ENCODE assay signal across 21 cellular contexts in the genomic region with DNA sequence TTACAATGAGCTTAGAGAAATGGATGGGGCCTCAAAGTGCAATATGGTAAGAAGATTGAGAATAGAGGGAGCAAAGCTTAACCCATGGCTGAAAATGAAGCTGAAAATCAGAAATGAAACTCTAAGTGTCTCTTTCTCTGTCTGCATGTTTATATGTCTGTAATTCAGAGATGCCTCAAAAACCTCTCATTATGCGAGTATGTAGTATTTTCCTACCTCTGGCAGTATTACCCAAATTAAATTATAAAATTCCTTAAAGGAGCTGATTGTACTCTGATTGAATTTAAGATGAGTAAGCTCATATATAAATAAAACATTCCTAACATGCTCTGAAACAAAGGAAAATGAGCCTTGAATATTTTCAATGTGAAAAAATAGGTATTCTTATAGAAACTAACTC. TPM values are rescaled to one million over a fixed set of nuclear protein-coding genes. Genes with fewer than 3 reads are reported as not detected.
DNase-seq lines count a peak whose midpoint lies in the region; ATAC-seq and TF ChIP-seq lines count a peak whose summit lies in the region.
"Had no signal": no experiment of that assay in that cellular context is flagged by ENCODE, and none has a peak within 500 bp of the region (broad histone marks: within the 10 kb centered on the region; RNA-seq: fewer than 3 reads in every experiment).

No MANE protein-coding gene starts in this region.

- H3K36me3 ChIP-seq in SK-N-SH (replicated peaks in 1 of 2; ENCODE audit: control insufficient read depth in 1 of 2, insufficient read depth in 2 of 2, low read length in 1 of 2): no peaks in the 10 kb centered on the region
- H3K36me3 ChIP-seq: BLaER1, SJCRH30 had no signal

- 21% methylated on average over 1 of the region's 1 CpG for WGBS in SK-N-SH (ENCODE audit: low lambda C conversion rate)

- peaks cover 0 to 26% of the 10 kb centered on the region in 2 experiments for H3K4me1 ChIP-seq in SK-N-SH (ENCODE audit: control insufficient read depth in 1 of 2, insufficient read depth in 2 of 2, low read depth in 1 of 2, low read length in 1 of 2)
- H3K4me1 ChIP-seq: BLaER1, SJCRH30 had no signal

- no peaks in the 10 kb centered on the region; the same call in 1 of the 2 replicates for H3K79me2 ChIP-seq in SK-N-SH (ENCODE audit: insufficient read depth)

- no peaks in the 10 kb centered on the region for H3K9me3 Mint-ChIP-seq in HFFc6

- CTCF ChIA-PET in SK-N-SH (lab: Yijun Ruan, JAX): interaction anchor here (0.8 to 2.0 kb wide), 3 partner anchors 9 to 14 kb away, joined by 3 to 5 read pairs (median 3); no protein-coding TSS in a partner anchor

- peak overlapping the region; percentile 44 to 89; a peak in 2 of 4 replicates for H3K27ac ChIP-seq in SK-N-SH (ENCODE audit: low read depth in 2 of 2, low read length in 1 of 2)
- H3K27ac ChIP-seq: BLaER1, KMS-11, SJCRH30 had no signal

- H3K27me3 ChIP-seq in SK-N-SH (ENCODE audit: insufficient read depth): no peaks in the 10 kb centered on the region
- H3K27me3 ChIP-seq: BLaER1, SJCRH30 had no signal

- H3K4me2 ChIP-seq in SK-N-SH: peak overlapping the region; percentile 54
- H3K4me2 ChIP-seq: BLaER1, KMS-11 had no signal

- TF ChIP-seq CTCF in HFFc6 (IDR thresholded peaks at IDR 0.05): no peak
- no peak for TF ChIP-seq CTCF in SK-N-SH (IDR thresholded peaks at IDR 0.05)
- no peak for TF ChIP-seq CTCF in fibroblast of the aortic adventitia (IDR thresholded peaks at IDR 0.05; ENCODE audit: insufficient read depth, low read length)

- H3K9me2 ChIP-seq in SK-N-SH: no peaks in the 10 kb centered on the region

- H4K20me1 ChIP-seq in SK-N-SH (ENCODE audit: insufficient read depth): no peaks in the 10 kb centered on the region
- H4K20me1 ChIP-seq: BLaER1 had no signal

- peaks cover 2% of the 10 kb centered on the region; the same call in 1 of the 2 replicates for H3K27me3 Mint-ChIP-seq in HFFc6 (ENCODE audit: insufficient read depth)

- peak overlapping the region; percentile 36 for H3K27ac Mint-ChIP-seq in HFFc6
- H3K27ac Mint-ChIP-seq: CD4-positive, alpha-beta T cell had no signal

- DNase-seq in HFFc6 (no peak), SK-N-SH (no peak), fibroblast of the aortic adventitia (ENCODE audit: low read depth) (peak; percentile 39), DMS153 treated with DMSO at 0.1 percent for 48 hours (lab: John Stamatoyannopoulos, UW; ENCODE audit: unreplicated experiment) (no peak)
- DNase-seq in stimulated activated naive CD8-positive, alpha-beta T cell treated with anti-CD3 and anti-CD28 coated beads, Interleukin-15, Interleukin-2, amounts not matched to agents 100 U/mL and 50 U/mL, for 24 hours: no peak
- DNase-seq: ACHN; CD4-positive, alpha-beta T cell; COR-L47; DMS 273 treated with DMSO at 0.1 percent for 48 hours; DND-41; NCI-H1105 treated with DMSO at 0.1 percent for 48 hours; NCI-H2029 treated with DMSO at 0.1 percent for 48 hours; NCI-H226; NCI-H524; NCI-H774; SJCRH30 had no signal

- peaks cover 24% of the 10 kb centered on the region for H3F3A ChIP-seq in SK-N-SH (replicated peaks; ENCODE audit: insufficient read depth)

- H3K36me3 Mint-ChIP-seq in HFFc6 (ENCODE audit: low read depth): peaks cover 8% of the 10 kb centered on the region; the same call in 1 of the 2 replicates

- ATAC-seq in GM19467 (IDR thresholded peaks at IDR 0.05; ENCODE audit: unreplicated experiment) (no peak), HG02970 (IDR thresholded peaks at IDR 0.05; ENCODE audit: low FRiP score, unreplicated experiment) (no peak)
- no peak for ATAC-seq in stimulated activated naive CD8-positive, alpha-beta T cell treated with anti-CD3 and anti-CD28 coated beads, Interleukin-15, Interleukin-2, amounts not matched to agents 100 U/mL and 50 U/mL, for 24 hours

- peak overlapping the region; percentile 34 for H3K4me3 Mint-ChIP-seq in HFFc6
- H3K4me3 Mint-ChIP-seq: CD4-positive, alpha-beta T cell had no signal

- POLR2A ChIA-PET in SK-N-SH (lab: Yijun Ruan, JAX): no interaction called here

- TF ChIP-seq EP300 in SK-N-SH (IDR thresholded peaks at IDR 0.05; ENCODE audit: borderline replicate concordance in 1 of 2, low read depth in 1 of 2, low read length in 1 of 2): peak in 1 of 2 experiments; percentile 54; a peak in 1 of 4 replicates

- no peak for TF ChIP-seq RAD21 in SK-N-SH (IDR thresholded peaks at IDR 0.05; ENCODE audit: low read length)

- H2AFZ ChIP-seq in SK-N-SH (ENCODE audit: low read depth): peak overlapping the region; percentile 84

- H3K9ac ChIP-seq in SK-N-SH: peak overlapping the region; percentile 60
- H3K9ac ChIP-seq: BLaER1, KMS-11 had no signal

- peaks cover 60% of the 10 kb centered on the region for H3K4me1 Mint-ChIP-seq in HFFc6 (ENCODE audit: low read depth)

- H3K9me3 ChIP-seq in SK-N-SH: no peaks in the 10 kb centered on the region
- H3K9me3 ChIP-seq: BLaER1, SJCRH30 had no signal

- H3K4me3 ChIP-seq in SK-N-SH (ENCODE audit: low read depth in 2 of 2, low read length in 1 of 2) (no peak overlapping the region), fibroblast of the aortic adventitia (ENCODE audit: low read depth, low read length) (no peak overlapping the region)
- H3K4me3 ChIP-seq: BLaER1, SJCRH30 had no signal

TF ChIP-seq in SK-N-SH, 30 proteins besides CTCF, POLR2A, EP300 and RAD21:
- TF ChIP-seq NFIC (IDR thresholded peaks at IDR 0.05; ENCODE audit: borderline replicate concordance): peak; percentile 18; the same call in 1 of the 2 replicates
- peak; percentile 45 for TF ChIP-seq TCF12 (IDR thresholded peaks at IDR 0.05)
- TF ChIP-seq JUND (IDR thresholded peaks at IDR 0.05): peak; percentile 35; the same call in 1 of the 2 replicates
- TF ChIP-seq RFX5 (IDR thresholded peaks at IDR 0.05; ENCODE audit: low read length): no peak
- peak; percentile 18; the same call in 1 of the 2 replicates for TF ChIP-seq FOSL2 (IDR thresholded peaks at IDR 0.05; ENCODE audit: borderline replicate concordance, low read depth)
- TF ChIP-seq MEF2A (IDR thresholded peaks at IDR 0.05; ENCODE audit: borderline replicate concordance, low read depth): 0 out of 2 replicates have a peak, but pooled peaks have one; percentile 36
- TF ChIP-seq FOXJ3 (CRISPR knock-in tag; IDR thresholded peaks at IDR 0.05): no peak
- TF ChIP-seq, protein P1, sequence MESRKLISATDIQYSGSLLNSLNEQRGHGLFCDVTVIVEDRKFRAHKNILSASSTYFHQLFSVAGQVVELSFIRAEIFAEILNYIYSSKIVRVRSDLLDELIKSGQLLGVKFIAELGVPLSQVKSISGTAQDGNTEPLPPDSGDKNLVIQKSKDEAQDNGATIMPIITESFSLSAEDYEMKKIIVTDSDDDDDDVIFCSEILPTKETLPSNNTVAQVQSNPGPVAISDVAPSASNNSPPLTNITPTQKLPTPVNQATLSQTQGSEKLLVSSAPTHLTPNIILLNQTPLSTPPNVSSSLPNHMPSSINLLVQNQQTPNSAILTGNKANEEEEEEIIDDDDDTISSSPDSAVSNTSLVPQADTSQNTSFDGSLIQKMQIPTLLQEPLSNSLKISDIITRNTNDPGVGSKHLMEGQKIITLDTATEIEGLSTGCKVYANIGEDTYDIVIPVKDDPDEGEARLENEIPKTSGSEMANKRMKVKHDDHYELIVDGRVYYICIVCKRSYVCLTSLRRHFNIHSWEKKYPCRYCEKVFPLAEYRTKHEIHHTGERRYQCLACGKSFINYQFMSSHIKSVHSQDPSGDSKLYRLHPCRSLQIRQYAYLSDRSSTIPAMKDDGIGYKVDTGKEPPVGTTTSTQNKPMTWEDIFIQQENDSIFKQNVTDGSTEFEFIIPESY (IDR thresholded peaks at IDR 0.05; ENCODE audit: borderline replicate concordance, low read depth): no peak
- TF ChIP-seq TEAD4 (IDR thresholded peaks at IDR 0.05; ENCODE audit: borderline replicate concordance, insufficient read depth): peak; percentile 55; the same call in 1 of the 2 replicates

RNA-seq across cellular contexts. Expression of a gene that starts 39.8 kb away (rescaled TPM):
- total RNA-seq in HFFc6 (2021; fragmentation: NEBNext Ultra II Directional; extraction: Animal tissue kit (Norgen Biotek cat#: 25700)): 100 to 1,000 TPM; 192 to 356 (median 243) TPM
- 326 and 429 TPM in 2 replicates for polyA plus RNA-seq in SK-N-SH (2012; rRNA removed)
- 346 and 361 TPM in 2 replicates for polyA plus RNA-seq in SK-N-SH (2012; cell fraction: cytosol; rRNA removed)
- 89.2 and 204 TPM in 2 replicates for polyA plus RNA-seq in SK-N-SH (2012; cell fraction: nucleus; rRNA removed)
- 132 and 410 TPM in 2 replicates for total RNA-seq in fibroblast of the aortic adventitia (ENCODE audit: low replicate concordance)
- total RNA-seq: OCI-LY7 had no signal
